7 cellular contexts compared by ENCODE assay signal in genomic region chr2:87075054-87075790, GRCh38. TPM values are rescaled to one million over a fixed set of nuclear protein-coding genes. Genes with fewer than 3 reads are reported as not detected.
DNase-seq lines count a peak whose midpoint lies in the region; ATAC-seq and TF ChIP-seq lines count a peak whose summit lies in the region.
"Not testable (repeated sequence)": the region's sequence is repeated elsewhere in the genome, so short reads cannot be mapped to it uniquely, and the experiment has no call there.

No MANE protein-coding gene starts in this region.

- WGBS in mesenchymal stem cell = 2% methylated on average over 12 of the region's 47 CpGs

- not testable (repeated sequence) for H2BK15ac ChIP-seq in mesenchymal stem cell (ENCODE audit: low read depth, poor library complexity, severe bottlenecking)

- H2BK12ac ChIP-seq in mesenchymal stem cell (ENCODE audit: low read length in 2 of 2) = not testable (repeated sequence)

- H3K18ac ChIP-seq in mesenchymal stem cell (ENCODE audit: low read depth in 1 of 2, low read length in 2 of 2) = not testable (repeated sequence)

- H2BK5ac ChIP-seq in mesenchymal stem cell (ENCODE audit: low read depth, low read length, poor library complexity, severe bottlenecking) = not testable (repeated sequence)

- not testable (repeated sequence) for TF ChIP-seq CTCF in fibroblast of mammary gland (conservative IDR thresholded peaks at IDR 0.05; ENCODE audit: control insufficient read depth, insufficient read depth, low read depth, low read length)

- not testable (repeated sequence) for H3K9me3 ChIP-seq in mesenchymal stem cell (ENCODE audit: control insufficient read depth, low read length)

- peak; percentile 26 for DNase-seq in T-helper 9 cell
- DNase-seq in fibroblast of mammary gland (ENCODE audit: low read depth) = not testable (repeated sequence)
- peak; percentile 10 for DNase-seq in mesenchymal stem cell
- peak; percentile 24 for DNase-seq in stimulated activated CD4-positive, alpha-beta T cell treated with anti-CD3 and anti-CD28 coated beads, Interleukin-12 subunit alpha, Interleukin-12 subunit beta, amount 100 ng/mL, for 4 hours

- H3K27ac ChIP-seq in mesenchymal stem cell (ENCODE audit: low read length, poor library complexity, severe bottlenecking) = not testable (repeated sequence)

- not testable (repeated sequence) for H4K8ac ChIP-seq in mesenchymal stem cell (ENCODE audit: low read length)

- H3K9ac ChIP-seq in mesenchymal stem cell (ENCODE audit: low read length) = peak overlapping the region; percentile 88

- H4K91ac ChIP-seq in mesenchymal stem cell (ENCODE audit: low read length) = not testable (repeated sequence)

- H3K27me3 Mint-ChIP-seq in activated naive CD8-positive, alpha-beta T cell = not testable (repeated sequence)

- H3K4ac ChIP-seq in mesenchymal stem cell (ENCODE audit: low read depth in 1 of 2, low read length in 2 of 2) = not testable (repeated sequence)

- H3K4me3 Mint-ChIP-seq in activated naive CD8-positive, alpha-beta T cell = peak overlapping the region; percentile 93

- not testable (repeated sequence) for H2AK5ac ChIP-seq in mesenchymal stem cell (ENCODE audit: low read length, severe bottlenecking)

- not testable (repeated sequence) for H3K14ac ChIP-seq in mesenchymal stem cell (ENCODE audit: low read length in 2 of 2)

- ATAC-seq in GM18868 (IDR thresholded peaks at IDR 0.05; ENCODE audit: unreplicated experiment) = peak; percentile 12
- ATAC-seq in HG03460 (IDR thresholded peaks at IDR 0.05; ENCODE audit: unreplicated experiment) = peak; percentile 21

- H3K23ac ChIP-seq in mesenchymal stem cell (ENCODE audit: low read length in 2 of 2) = not testable (repeated sequence)

- not testable (repeated sequence) for H3K36me3 ChIP-seq in mesenchymal stem cell (ENCODE audit: control insufficient read depth in 1 of 2, insufficient read depth in 2 of 2, low read depth in 1 of 2, low read length in 2 of 2)

- peaks cover 14% of the 10 kb centered on the region for H3K4me1 Mint-ChIP-seq in activated naive CD8-positive, alpha-beta T cell (ENCODE audit: low read depth)

- H3K9me3 Mint-ChIP-seq in activated naive CD8-positive, alpha-beta T cell (ENCODE audit: low read depth) = not testable (repeated sequence)

- H3K4me2 ChIP-seq in mesenchymal stem cell (ENCODE audit: low read length, poor library complexity, severe bottlenecking) = peak overlapping the region; percentile 77

- H3K79me1 ChIP-seq in mesenchymal stem cell (replicated peaks; ENCODE audit: low read length, poor library complexity, severe bottlenecking) = not testable (repeated sequence)

- H2AFZ ChIP-seq in mesenchymal stem cell (ENCODE audit: low read depth, low read length) = not testable (repeated sequence)

- H3K27me3 ChIP-seq in mesenchymal stem cell (ENCODE audit: control insufficient read depth in 1 of 2, insufficient read depth in 1 of 2, low read length in 2 of 2) = not testable (repeated sequence)

- H3K36me3 Mint-ChIP-seq in activated naive CD8-positive, alpha-beta T cell = not testable (repeated sequence)

- H3K27ac Mint-ChIP-seq in activated naive CD8-positive, alpha-beta T cell = peak overlapping the region; percentile 92

- not testable (repeated sequence) for H3K4me1 ChIP-seq in mesenchymal stem cell (ENCODE audit: control insufficient read depth, insufficient read depth, low read depth, low read length)

- H3K4me3 ChIP-seq in fibroblast of mammary gland (ENCODE audit: control insufficient read depth, low read depth, low read length) = peak overlapping the region; percentile 51
- peak overlapping the region; percentile 68 to 82 for H3K4me3 ChIP-seq in mesenchymal stem cell (ENCODE audit: insufficient read depth in 1 of 2, low read depth in 1 of 2, low read length in 2 of 2)

- H2BK120ac ChIP-seq in mesenchymal stem cell (ENCODE audit: low read depth, low read length) = not testable (repeated sequence)

RNA-seq across cellular contexts. Expression of gene PLGLB1, which starts 53.6 kb away (rescaled TPM):
- 0.36 TPM for polyA plus RNA-seq in mesenchymal stem cell (2013, experiment 1 of 2)
- polyA plus RNA-seq in mesenchymal stem cell (2013, experiment 2 of 2) = 0.07 TPM
